23 cellular contexts compared by ENCODE assay signal in genomic region chr9:74245871-74246552, GRCh38.
DNase-seq lines count a peak whose midpoint lies in the region; ATAC-seq, FAIRE-seq and TF ChIP-seq lines count a peak whose summit lies in the region.
"Had no signal": no experiment of that assay in that cellular context is flagged by ENCODE, and none has a peak within 500 bp of the region (broad histone marks: within the 10 kb centered on the region; RNA-seq: fewer than 3 reads in every experiment).

No MANE protein-coding gene starts in this region.

- H3K9me3 Mint-ChIP-seq in T-helper 2 cell treated with Interferon-gamma antibody and Interleukin-4, amounts not matched to agents 5 μg/mL and 100 μg/mL, for 36 hours: peaks cover 71% of the 10 kb centered on the region

- FAIRE-seq in pancreas (lab: Jason Lieb, UNC): no peak
- FAIRE-seq: A549 had no signal

- TF ChIP-seq POLR2A in GM18505 (IDR thresholded peaks at IDR 0.05; ENCODE audit: borderline replicate concordance, extremely low read depth, insufficient read depth, insufficient read length): no peak

- no peak overlapping the region for H3K4me3 ChIP-seq in pancreas
- H3K4me3 ChIP-seq: A549, ovary, SJCRH30 had no signal

- peaks cover 47% of the 10 kb centered on the region for H3K36me3 Mint-ChIP-seq in T-helper 2 cell treated with Interferon-gamma antibody and Interleukin-4, amounts not matched to agents 5 μg/mL and 100 μg/mL, for 36 hours (ENCODE audit: low read depth)

- intact Hi-C loops in pancreas (cut with DNase I): no loop called here

- H3K4me3 Mint-ChIP-seq in T-helper 2 cell treated with Interferon-gamma antibody and Interleukin-4, amounts not matched to agents 5 μg/mL and 100 μg/mL, for 36 hours: peak overlapping the region; percentile 44
- H3K4me3 Mint-ChIP-seq: activated B cell treated with CpG ODN at 0.5 μM for 24 hours; central memory CD8-positive, alpha-beta T cell had no signal

- peak overlapping the region; percentile 91 for H3K27ac Mint-ChIP-seq in T-helper 2 cell treated with Interferon-gamma antibody and Interleukin-4, amounts not matched to agents 5 μg/mL and 100 μg/mL, for 36 hours
- H3K27ac Mint-ChIP-seq: activated B cell treated with CpG ODN at 0.5 μM for 24 hours had no signal

- H3K36me3 ChIP-seq in KOPT-K1 (ENCODE audit: insufficient read depth, low read length) (peaks cover 11% of the 10 kb centered on the region), pancreas (no peaks in the 10 kb centered on the region)
- H3K36me3 ChIP-seq: ovary, SJCRH30 had no signal

- H3K9me3 ChIP-seq in KOPT-K1 (ENCODE audit: insufficient read depth, low read length, poor library complexity, severe bottlenecking): peaks cover 76% of the 10 kb centered on the region
- H3K9me3 ChIP-seq in pancreas: no peaks in the 10 kb centered on the region
- H3K9me3 ChIP-seq: A549, ovary, SJCRH30 had no signal

- TF ChIP-seq CTCF in pancreas (IDR thresholded peaks at IDR 0.05): no peak

- no peaks in the 10 kb centered on the region for H3K27me3 ChIP-seq in pancreas
- H3K27me3 ChIP-seq: ovary, SJCRH30 had no signal

- peak; percentile 0 for DNase-seq in NK-92 treated with Interleukin-12 subunit alpha and Interleukin-12 subunit beta, amount 100 ng/mL, for 24 hours (lab: John Stamatoyannopoulos, UW)
- DNase-seq in NK-92 (lab: John Stamatoyannopoulos, UW; ENCODE audit: unreplicated experiment): no peak
- peak; percentile 4 for DNase-seq in T-helper 2 cell treated with Interferon-gamma antibody and Interleukin-4, amounts not matched to agents 5 μg/mL and 100 μg/mL, for 36 hours (ENCODE audit: low spot score)
- peak; percentile 1 for DNase-seq in pons (ENCODE audit: low spot score)
- no peak for DNase-seq in stimulated activated naive CD8-positive, alpha-beta T cell treated with anti-CD3 and anti-CD28 coated beads, Interleukin-15, Interleukin-2, amounts not matched to agents 100 U/mL and 50 U/mL, for 24 hours
- no peak for DNase-seq in pancreas
- DNase-seq: activated B cell treated with CpG ODN at 0.5 μM for 24 hours; activated effector memory CD4-positive, alpha-beta T cell treated with anti-CD3 and anti-CD28 coated beads, Interleukin-2, amount 50 U/mL, for 16 hours; erythroblast; foreskin melanocyte; NCI-H1048; NCI-H2029 treated with DMSO at 0.1 percent for 48 hours; ovary; stimulated activated CD4-positive, alpha-beta T cell treated with anti-CD3 and anti-CD28 coated beads, Interleukin-2, amount 100 ng/mL, for 24 hours had no signal

- ATAC-seq in GM18505 (IDR thresholded peaks at IDR 0.05; ENCODE audit: unreplicated experiment) (no peak), pancreas (no peak)
- ATAC-seq in stimulated activated naive CD8-positive, alpha-beta T cell treated with anti-CD3 and anti-CD28 coated beads, Interleukin-15, Interleukin-2, amounts not matched to agents 100 U/mL and 50 U/mL, for 24 hours: no peak
- ATAC-seq: A549; naive thymus-derived CD4-positive, alpha-beta T cell; Panc1 had no signal

- H3K27ac ChIP-seq in KOPT-K1 (ENCODE audit: low read depth, low read length, poor library complexity, severe bottlenecking) (peak overlapping the region; percentile 80), pancreas (no peak overlapping the region)
- H3K27ac ChIP-seq: A549, C4-2B, HL-60, ovary, SJCRH30 had no signal

- H3K4me1 Mint-ChIP-seq in T-helper 2 cell treated with Interferon-gamma antibody and Interleukin-4, amounts not matched to agents 5 μg/mL and 100 μg/mL, for 36 hours (ENCODE audit: low read depth): peaks cover 18% of the 10 kb centered on the region
- H3K4me1 Mint-ChIP-seq: activated B cell treated with CpG ODN at 0.5 μM for 24 hours; central memory CD8-positive, alpha-beta T cell had no signal

- no peaks in the 10 kb centered on the region for H3K4me1 ChIP-seq in pancreas
- H3K4me1 ChIP-seq: A549, SJCRH30 had no signal

- H3K27me3 Mint-ChIP-seq in T-helper 2 cell treated with Interferon-gamma antibody and Interleukin-4, amounts not matched to agents 5 μg/mL and 100 μg/mL, for 36 hours (ENCODE audit: low read depth): no peaks in the 10 kb centered on the region
- H3K27me3 Mint-ChIP-seq: activated B cell treated with CpG ODN at 0.5 μM for 24 hours; central memory CD8-positive, alpha-beta T cell; naive thymus-derived CD4-positive, alpha-beta T cell had no signal

- 64 to 85% methylated on average over 3 of the region's 3 CpGs for WGBS in pancreas, 2 donors

Comparison
In these comparisons a context has a peak if more than half of its experiments do, and no peak if none do; other contexts are left out.
1. DNase-seq: peak in NK-92 treated with Interleukin-12 subunit alpha and Interleukin-12 subunit beta, amount 100 ng/mL, for 24 hours (single experiment), T-helper 2 cell treated with Interferon-gamma antibody and Interleukin-4, amounts not matched to agents 5 μg/mL and 100 μg/mL, for 36 hours (single experiment) and pons (single experiment); none in NK-92 (single experiment), stimulated activated naive CD8-positive, alpha-beta T cell treated with anti-CD3 and anti-CD28 coated beads, Interleukin-15, Interleukin-2, amounts not matched to agents 100 U/mL and 50 U/mL, for 24 hours (single experiment) and pancreas (0 of 6).